In genomic region chr17:38730526-38731379, GRCh38 we compare ENCODE assay signal across 8 cellular contexts. TPM values are rescaled to one million over a fixed set of nuclear protein-coding genes. Genes with fewer than 3 reads are reported as not detected.
DNase-seq lines count a peak whose midpoint lies in the region; ATAC-seq, FAIRE-seq and TF ChIP-seq lines count a peak whose summit lies in the region.

No MANE protein-coding gene starts in this region.

- H3K9ac ChIP-seq in SU-DHL-6 (ENCODE audit: low read length): peak overlapping the region; percentile 92
- peak overlapping the region; percentile 57 for H3K9ac ChIP-seq in endothelial cell of umbilical vein (replicated peaks; ENCODE audit: extremely low read depth, insufficient read depth, low read length)

- TF ChIP-seq POLR2A in endothelial cell of umbilical vein (IDR thresholded peaks at IDR 0.05; ENCODE audit: low read depth, low read length): no peak

- H3F3A ChIP-seq in SU-DHL-6 (ENCODE audit: insufficient read depth): peaks cover 29% of the 10 kb centered on the region

- no peak for ATAC-seq in GM19023 (IDR thresholded peaks at IDR 0.05; ENCODE audit: unreplicated experiment)
- no peak for ATAC-seq in GM18858 (IDR thresholded peaks at IDR 0.05; ENCODE audit: unreplicated experiment)

- H4K20me1 ChIP-seq in SU-DHL-6 (ENCODE audit: low read depth, low read length) (no peaks in the 10 kb centered on the region), endothelial cell of umbilical vein (replicated peaks; ENCODE audit: control insufficient read depth, extremely low read depth, insufficient read depth, low read length) (no peaks in the 10 kb centered on the region)

- dilution Hi-C loops in endothelial cell of umbilical vein (cut with MboI; ENCODE audit: extremely low pct_ligation_motif_present, low sequenced_read_pairs): no loop called here

- DNase-seq in COR-L47 (lab: John Stamatoyannopoulos, UW) (peak; percentile 43), HuH-7 (ENCODE audit: low spot score) (peak; percentile 66), endothelial cell of umbilical vein (ENCODE audit: low read depth, low spot score) (peak; percentile 53), mucosa of gallbladder (ENCODE audit: low spot score) (peak; percentile 84), urothelium cell line (ENCODE audit: low spot score) (peak; percentile 69)

- no peaks in the 10 kb centered on the region for H3K36me3 ChIP-seq in SU-DHL-6 (ENCODE audit: low read length)
- peaks cover 2 to 7% of the 10 kb centered on the region in 2 experiments for H3K36me3 ChIP-seq in endothelial cell of umbilical vein (ENCODE audit: control insufficient read depth in 2 of 2, extremely low read depth in 1 of 2, insufficient read depth in 2 of 2, low read length in 2 of 2)

- CTCF ChIA-PET in endothelial cell of umbilical vein (lab: Charles Lee): interaction anchor here (0.9 to 2.7 kb wide), 16 partner anchors 8 to 423 kb away, joined by 3 to 39 read pairs (median 4); partner anchors contain the start of gene EPOP

- POLR2A ChIA-PET in endothelial cell of umbilical vein (lab: Charles Lee): interaction anchor here (0.6 to 1.1 kb wide), 3 partner anchors 53 to 692 kb away, joined by 3 to 12 read pairs (median 3); no protein-coding TSS in a partner anchor

- H3K9me3 ChIP-seq in SU-DHL-6 (ENCODE audit: insufficient read depth, low read length) (no peaks in the 10 kb centered on the region), endothelial cell of umbilical vein (replicated peaks; ENCODE audit: control insufficient read depth, insufficient read depth, low read length) (no peaks in the 10 kb centered on the region)

- H3K4me3 ChIP-seq in SU-DHL-6 (ENCODE audit: insufficient read depth, low read length, poor library complexity, severe bottlenecking): peak overlapping the region; percentile 96
- peak overlapping the region; percentile 58 to 68 (median 64) for H3K4me3 ChIP-seq in endothelial cell of umbilical vein (replicated peaks in 1 of 3; ENCODE audit: insufficient read depth in 1 of 3, low read depth in 1 of 3, low read length in 3 of 3)

- H2AFZ ChIP-seq in SU-DHL-6 (ENCODE audit: low read depth, low read length, severe bottlenecking) (peak overlapping the region; percentile 93), endothelial cell of umbilical vein (ENCODE audit: low read depth, low read length) (peak overlapping the region; percentile 61)

- no TSS peak for BruUV-seq in endothelial cell of umbilical vein (replicated peaks; lab: Mats Ljungman, UMichigan)

- H3K9me2 ChIP-seq in SU-DHL-6 (replicated peaks; ENCODE audit: insufficient read depth, low read length): no peaks in the 10 kb centered on the region

- H3K9me1 ChIP-seq in endothelial cell of umbilical vein (replicated peaks; ENCODE audit: control insufficient read depth, extremely low read depth, insufficient read depth, low read length): no peaks in the 10 kb centered on the region

- H3K27ac ChIP-seq in SU-DHL-6 (ENCODE audit: low read depth, low read length): peak overlapping the region; percentile 66
- peak overlapping the region; percentile 25 for H3K27ac ChIP-seq in endothelial cell of umbilical vein (ENCODE audit: insufficient read depth, low read depth, low read length)

- intact Hi-C loops in endothelial cell of umbilical vein (cut with micrococcal nuclease): loop anchor here (1.0 kb wide), 2 partner anchors 28 to 53 kb away; no protein-coding TSS in a partner anchor

- no peaks in the 10 kb centered on the region for H3K27me3 ChIP-seq in SU-DHL-6 (ENCODE audit: low read length)
- no peaks in the 10 kb centered on the region for H3K27me3 ChIP-seq in endothelial cell of umbilical vein (ENCODE audit: control insufficient read depth in 2 of 2, insufficient read depth in 2 of 2, low read length in 2 of 2)

- FAIRE-seq in endothelial cell of umbilical vein (lab: Jason Lieb, UNC): no peak
- FAIRE-seq in urothelium cell line (lab: Jason Lieb, UNC): no peak

- H3K4me1 ChIP-seq in endothelial cell of umbilical vein (ENCODE audit: control insufficient read depth, extremely low read depth, insufficient read depth, low read length): peaks cover 27% of the 10 kb centered on the region

- no peaks in the 10 kb centered on the region for H3K79me2 ChIP-seq in SU-DHL-6 (ENCODE audit: insufficient read depth, low read length)
- H3K79me2 ChIP-seq in endothelial cell of umbilical vein (ENCODE audit: control insufficient read depth, insufficient read depth, low read length): peaks cover 3% of the 10 kb centered on the region

- H3K4me2 ChIP-seq in SU-DHL-6 (ENCODE audit: low read depth, low read length, poor library complexity, severe bottlenecking) (peak overlapping the region; percentile 68), endothelial cell of umbilical vein (ENCODE audit: insufficient read depth, low read length) (peak overlapping the region; percentile 75)

- TF ChIP-seq CTCF in SU-DHL-6 (IDR thresholded peaks at IDR 0.05; ENCODE audit: insufficient read depth, low read length, poor library complexity, severe bottlenecking): no peak
- TF ChIP-seq CTCF in endothelial cell of umbilical vein (IDR thresholded peaks at IDR 0.05; ENCODE audit: extremely low read depth in 1 of 2, insufficient read depth in 1 of 2, low read depth in 1 of 2, low read length in 2 of 2): no peak

TF ChIP-seq in endothelial cell of umbilical vein, 7 proteins besides CTCF, POLR2A, EP300 and RAD21:
- no peak for TF ChIP-seq POLR2AphosphoS5 (IDR thresholded peaks at IDR 0.05; ENCODE audit: insufficient read depth, low read depth, low read length)
- no peak for TF ChIP-seq MYC (IDR thresholded peaks at IDR 0.05; ENCODE audit: low read depth, low read length)
- TF ChIP-seq MAX (IDR thresholded peaks at IDR 0.05; ENCODE audit: insufficient read depth, insufficient read length): no peak
- TF ChIP-seq EZH2 (IDR thresholded peaks at IDR 0.05; ENCODE audit: borderline replicate concordance, low read depth, low read length, severe bottlenecking): no peak
- TF ChIP-seq FOS (IDR thresholded peaks at IDR 0.05; ENCODE audit: borderline replicate concordance, insufficient read depth, low read length): no peak
- TF ChIP-seq JUN (IDR thresholded peaks at IDR 0.05; ENCODE audit: borderline replicate concordance, insufficient read depth, insufficient read length, low read depth): no peak

RNA-seq across cellular contexts. Expression of gene CISD3, which starts 0.6 kb away (rescaled TPM):
- total RNA-seq in endothelial cell of umbilical vein (22.6 and 23.7 TPM in 2 replicates), mucosa of gallbladder (51.5 TPM)
- polyA plus RNA-seq in endothelial cell of umbilical vein: 8.7 and 11.1 TPM in 2 replicates
- polyA plus RNA-seq in endothelial cell of umbilical vein (2011; cell fraction: cytosol; rRNA removed): 8.8 and 10.9 TPM in 2 replicates
- polyA plus RNA-seq in endothelial cell of umbilical vein (2011; cell fraction: nucleus; rRNA removed): 3.4 and 4.0 TPM in 2 replicates
- 16.3 and 17.9 TPM in 2 replicates for polyA plus RNA-seq in endothelial cell of umbilical vein (2012)
- polyA minus RNA-seq in endothelial cell of umbilical vein: 2.0 and 2.6 TPM in 2 replicates
- 18.3 TPM for polyA minus RNA-seq in endothelial cell of umbilical vein (2011; cell fraction: cytosol; rRNA and poly(A)+ RNA removed)
- polyA minus RNA-seq in endothelial cell of umbilical vein (2011; cell fraction: nucleus; rRNA and poly(A)+ RNA removed): 1.1 and 2.0 TPM in 2 replicates

RNA-seq across cellular contexts. Expression of gene PCGF2, which starts 17.4 kb away (rescaled TPM):
- 77.5 and 78.4 TPM in 2 replicates for total RNA-seq in endothelial cell of umbilical vein
- 39.8 and 45.3 TPM in 2 replicates for polyA plus RNA-seq in endothelial cell of umbilical vein
- 28.6 and 32.6 TPM in 2 replicates for polyA plus RNA-seq in endothelial cell of umbilical vein (2011; cell fraction: cytosol; rRNA removed)
- 29.6 and 36.9 TPM in 2 replicates for polyA plus RNA-seq in endothelial cell of umbilical vein (2011; cell fraction: nucleus; rRNA removed)
- 55.8 and 74.4 TPM in 2 replicates for polyA plus RNA-seq in endothelial cell of umbilical vein (2012)
- polyA minus RNA-seq in endothelial cell of umbilical vein: 20.3 and 20.9 TPM in 2 replicates
- polyA minus RNA-seq in endothelial cell of umbilical vein (2011; cell fraction: cytosol; rRNA and poly(A)+ RNA removed): 16.7 TPM
- polyA minus RNA-seq in endothelial cell of umbilical vein (2011; cell fraction: nucleus; rRNA and poly(A)+ RNA removed): 7.9 and 14.5 TPM in 2 replicates
- total RNA-seq in mucosa of gallbladder: 52.3 TPM

RNA-seq across cellular contexts. Expression of gene PSMB3, which starts 21.8 kb away (rescaled TPM):
- total RNA-seq in endothelial cell of umbilical vein: 213 and 227 TPM in 2 replicates
- 685 and 705 TPM in 2 replicates for polyA plus RNA-seq in endothelial cell of umbilical vein
- polyA plus RNA-seq in endothelial cell of umbilical vein (2011; cell fraction: cytosol; rRNA removed): 539 and 649 TPM in 2 replicates
- 229 and 250 TPM in 2 replicates for polyA plus RNA-seq in endothelial cell of umbilical vein (2011; cell fraction: nucleus; rRNA removed)
- polyA plus RNA-seq in endothelial cell of umbilical vein (2012): 242 and 303 TPM in 2 replicates
- polyA minus RNA-seq in endothelial cell of umbilical vein: 271 and 276 TPM in 2 replicates
- 192 TPM for polyA minus RNA-seq in endothelial cell of umbilical vein (2011; cell fraction: cytosol; rRNA and poly(A)+ RNA removed)
- 33.6 and 42.4 TPM in 2 replicates for polyA minus RNA-seq in endothelial cell of umbilical vein (2011; cell fraction: nucleus; rRNA and poly(A)+ RNA removed)
- 119 TPM for total RNA-seq in mucosa of gallbladder

RNA-seq across cellular contexts. Expression of gene MLLT6, which starts 25.7 kb away (rescaled TPM):
- 85.4 and 86.6 TPM in 2 replicates for total RNA-seq in endothelial cell of umbilical vein
- 32.1 and 35.7 TPM in 2 replicates for polyA plus RNA-seq in endothelial cell of umbilical vein
- polyA plus RNA-seq in endothelial cell of umbilical vein (2011; cell fraction: cytosol; rRNA removed): 21.1 and 29.6 TPM in 2 replicates
- 144 and 172 TPM in 2 replicates for polyA plus RNA-seq in endothelial cell of umbilical vein (2011; cell fraction: nucleus; rRNA removed)
- 37.7 and 42.7 TPM in 2 replicates for polyA plus RNA-seq in endothelial cell of umbilical vein (2012)
- 68.1 and 78.3 TPM in 2 replicates for polyA minus RNA-seq in endothelial cell of umbilical vein
- 34.7 TPM for polyA minus RNA-seq in endothelial cell of umbilical vein (2011; cell fraction: cytosol; rRNA and poly(A)+ RNA removed)
- 72.9 and 91.4 TPM in 2 replicates for polyA minus RNA-seq in endothelial cell of umbilical vein (2011; cell fraction: nucleus; rRNA and poly(A)+ RNA removed)
- 175 TPM for total RNA-seq in mucosa of gallbladder

RNA-seq across cellular contexts. Expression of gene EPOP, which starts 56.0 kb away (rescaled TPM):
- total RNA-seq in endothelial cell of umbilical vein (2.6 and 2.9 TPM in 2 replicates), mucosa of gallbladder (2.8 TPM)
- polyA plus RNA-seq in endothelial cell of umbilical vein: 0.43 and 0.54 TPM in 2 replicates
- polyA plus RNA-seq in endothelial cell of umbilical vein (2011; cell fraction: cytosol; rRNA removed): 0.67 and 0.82 TPM in 2 replicates
- 0.36 and 0.38 TPM in 2 replicates for polyA plus RNA-seq in endothelial cell of umbilical vein (2011; cell fraction: nucleus; rRNA removed)
- polyA plus RNA-seq in endothelial cell of umbilical vein (2012): 4.5 and 5.2 TPM in 2 replicates
- polyA minus RNA-seq in endothelial cell of umbilical vein: 0.44 and 0.68 TPM in 2 replicates
- polyA minus RNA-seq in endothelial cell of umbilical vein (2011; cell fraction: cytosol; rRNA and poly(A)+ RNA removed): 5.8 TPM
- 0.10 and 0.34 TPM in 2 replicates for polyA minus RNA-seq in endothelial cell of umbilical vein (2011; cell fraction: nucleus; rRNA and poly(A)+ RNA removed)
